In the genomic region with DNA sequence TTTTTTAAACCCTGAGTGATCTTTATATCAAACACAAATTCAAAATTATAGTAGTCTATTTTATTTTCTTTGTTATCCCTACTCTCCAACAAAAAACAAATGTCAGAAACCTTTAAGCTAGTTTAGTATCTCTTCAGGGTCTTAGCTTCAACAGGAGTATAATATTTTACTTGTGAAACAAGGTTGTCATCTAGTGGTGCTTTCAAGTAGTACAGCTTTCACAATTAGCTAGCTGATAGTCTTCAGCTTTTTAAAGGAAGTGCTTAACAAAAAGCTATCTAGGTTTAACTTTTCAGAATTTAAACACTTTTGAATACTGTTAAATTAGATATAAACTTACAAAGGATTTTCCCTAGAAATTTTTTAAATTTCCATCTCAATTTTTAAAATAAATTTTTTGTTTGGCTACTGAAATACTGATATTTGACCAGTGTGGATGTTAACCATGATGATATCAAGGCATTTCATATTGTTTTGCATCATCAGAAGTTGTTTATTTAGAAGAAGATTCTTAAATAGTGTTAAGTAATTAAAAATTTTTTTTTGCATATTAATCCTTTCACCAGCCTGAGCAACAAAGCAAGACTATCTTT, we compare ENCODE assay signal across 1 cellular context.
TF ChIP-seq lines count a peak whose summit lies in the region.

No MANE protein-coding gene starts in this region.

TF ChIP-seq in HCT116, 20 proteins besides CTCF, POLR2A, EP300 and RAD21 (continued from another document):
- TF ChIP-seq, protein P1, sequence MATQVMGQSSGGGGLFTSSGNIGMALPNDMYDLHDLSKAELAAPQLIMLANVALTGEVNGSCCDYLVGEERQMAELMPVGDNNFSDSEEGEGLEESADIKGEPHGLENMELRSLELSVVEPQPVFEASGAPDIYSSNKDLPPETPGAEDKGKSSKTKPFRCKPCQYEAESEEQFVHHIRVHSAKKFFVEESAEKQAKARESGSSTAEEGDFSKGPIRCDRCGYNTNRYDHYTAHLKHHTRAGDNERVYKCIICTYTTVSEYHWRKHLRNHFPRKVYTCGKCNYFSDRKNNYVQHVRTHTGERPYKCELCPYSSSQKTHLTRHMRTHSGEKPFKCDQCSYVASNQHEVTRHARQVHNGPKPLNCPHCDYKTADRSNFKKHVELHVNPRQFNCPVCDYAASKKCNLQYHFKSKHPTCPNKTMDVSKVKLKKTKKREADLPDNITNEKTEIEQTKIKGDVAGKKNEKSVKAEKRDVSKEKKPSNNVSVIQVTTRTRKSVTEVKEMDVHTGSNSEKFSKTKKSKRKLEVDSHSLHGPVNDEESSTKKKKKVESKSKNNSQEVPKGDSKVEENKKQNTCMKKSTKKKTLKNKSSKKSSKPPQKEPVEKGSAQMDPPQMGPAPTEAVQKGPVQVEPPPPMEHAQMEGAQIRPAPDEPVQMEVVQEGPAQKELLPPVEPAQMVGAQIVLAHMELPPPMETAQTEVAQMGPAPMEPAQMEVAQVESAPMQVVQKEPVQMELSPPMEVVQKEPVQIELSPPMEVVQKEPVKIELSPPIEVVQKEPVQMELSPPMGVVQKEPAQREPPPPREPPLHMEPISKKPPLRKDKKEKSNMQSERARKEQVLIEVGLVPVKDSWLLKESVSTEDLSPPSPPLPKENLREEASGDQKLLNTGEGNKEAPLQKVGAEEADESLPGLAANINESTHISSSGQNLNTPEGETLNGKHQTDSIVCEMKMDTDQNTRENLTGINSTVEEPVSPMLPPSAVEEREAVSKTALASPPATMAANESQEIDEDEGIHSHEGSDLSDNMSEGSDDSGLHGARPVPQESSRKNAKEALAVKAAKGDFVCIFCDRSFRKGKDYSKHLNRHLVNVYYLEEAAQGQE (IDR thresholded peaks at IDR 0.05; ENCODE audit: low read depth) = no peak
- TF ChIP-seq SIN3A (IDR thresholded peaks at IDR 0.05; ENCODE audit: low read depth) = no peak
- TF ChIP-seq YY1 (IDR thresholded peaks at IDR 0.05; ENCODE audit: extremely low read depth, insufficient replicate concordance, low read depth, low read length) = no peak
